ENCODE assay signal across 29 cellular contexts in the genomic region with DNA sequence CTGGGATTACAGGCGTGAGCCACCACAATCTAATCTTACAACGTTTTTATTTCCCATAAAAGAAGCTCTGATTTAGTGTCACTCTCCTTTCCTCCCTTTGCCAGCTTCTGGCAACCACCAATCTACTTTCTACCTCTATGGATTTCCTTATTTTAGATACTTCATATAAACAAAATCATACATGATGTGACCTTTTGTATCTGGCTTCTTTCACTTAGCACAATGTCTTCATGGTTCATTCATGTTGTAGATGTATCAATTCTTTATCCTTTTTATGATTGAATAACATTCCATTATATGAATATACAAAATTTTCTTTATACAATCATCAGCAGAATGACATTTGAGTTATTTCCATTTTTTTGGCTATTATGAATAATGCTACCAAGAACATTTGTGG.
"Had no signal": no experiment of that assay in that cellular context is flagged by ENCODE, and none has a peak within 500 bp of the region (broad histone marks: within the 10 kb centered on the region; RNA-seq: fewer than 3 reads in every experiment).

No MANE protein-coding gene starts in this region.

- DNase-seq: stimulated activated CD4-positive, alpha-beta T cell treated with anti-CD3 and anti-CD28 coated beads, Interleukin-2, amount 100 ng/mL, for 48 hours; stimulated activated CD4-positive, alpha-beta T cell treated with anti-CD3 and anti-CD28 coated beads, Interleukin-4, amount 100 ng/mL, for 1 hour; stimulated activated CD4-positive, alpha-beta T cell treated with anti-CD3 and anti-CD28 coated beads, Interleukin-4, amount 100 ng/mL, for 24 hours; stimulated activated CD4-positive, alpha-beta T cell treated with anti-CD3 and anti-CD28 coated beads, Interleukin-4, amount 100 ng/mL, for 4 hours; stimulated activated CD8-positive, alpha-beta memory T cell treated with anti-CD3 and anti-CD28 coated beads, Interleukin-4, amount 100 ng/mL, for 48 hours; stimulated activated naive B cell treated with anti-CD40 and anti-IgM and Interleukin-4, amounts not matched to agents 10 μg/mL and 1 μg/mL and 100 μg/mL, for 72 hours; stimulated activated naive CD4-positive, alpha-beta T cell; stimulated activated naive CD4-positive, alpha-beta T cell treated with Interleukin-2 at 50 U/mL for 16 hours; stimulated activated naive CD8-positive, alpha-beta T cell treated with anti-CD3 and anti-CD28 coated beads, Interleukin-15, amount 100 ng/mL, for 72 hours; stimulated activated naive CD8-positive, alpha-beta T cell treated with anti-CD3 and anti-CD28 coated beads, Interleukin-15, Interleukin-2, amounts not matched to agents 100 U/mL and 50 U/mL, for 24 hours; stomach; substantia nigra; testis; thyroid gland; tibial artery; transverse colon; trophoblast cell; upper lobe of left lung; upper lobe of right lung; uterus had no signal

- H3K36me3 ChIP-seq: stomach, suprapubic skin, thoracic aorta, thyroid gland, tibial artery, tibial nerve, transverse colon, upper lobe of left lung, upper lobe of right lung, uterus, vagina had no signal

- H3K4me3 ChIP-seq: stomach, suprapubic skin, testis, thoracic aorta, thyroid gland, tibial artery, tibial nerve, transverse colon, upper lobe of left lung, upper lobe of right lung, uterus, vagina had no signal

- H3K9me3 ChIP-seq: stomach, suprapubic skin, testis, thoracic aorta, thyroid gland, tibial artery, tibial nerve, transverse colon, upper lobe of left lung, upper lobe of right lung, uterus, vagina had no signal

- H3K4me3 Mint-ChIP-seq: stimulated activated effector memory CD8-positive, alpha-beta T cell treated with anti-CD3 and anti-CD28 coated beads, Interleukin-12 subunit alpha, Interleukin-12 subunit beta, amount 100 ng/mL, for 72 hours; stimulated activated memory B cell treated with anti-CD40 and anti-IgM and Interleukin-4, amounts not matched to agents 10 μg/mL and 1 μg/mL and 100 μg/mL, for 72 hours; stimulated activated naive B cell treated with anti-CD40 and anti-IgM and Interleukin-4, amounts not matched to agents 10 μg/mL and 1 μg/mL and 100 μg/mL, for 72 hours; stimulated activated naive CD8-positive, alpha-beta T cell treated with anti-CD3 and anti-CD28 coated beads, Interleukin-15, amount 100 ng/mL, for 72 hours; stimulated activated naive CD8-positive, alpha-beta T cell treated with anti-CD3 and anti-CD28 coated beads, Interleukin-15, Interleukin-2, amounts not matched to agents 100 ng/mL and 50 ng/mL, for 24 hours; type B pancreatic cell had no signal

- H3K27ac ChIP-seq: stomach, suprapubic skin, testis, thoracic aorta, thyroid gland, tibial artery, tibial nerve, transverse colon, upper lobe of left lung, upper lobe of right lung, uterus, vagina had no signal

- H3K27me3 ChIP-seq: stomach, suprapubic skin, testis, thyroid gland, tibial artery, tibial nerve, upper lobe of left lung, upper lobe of right lung, uterus, vagina had no signal

- H3K4me1 Mint-ChIP-seq: stimulated activated effector memory CD8-positive, alpha-beta T cell treated with anti-CD3 and anti-CD28 coated beads, Interleukin-12 subunit alpha, Interleukin-12 subunit beta, amount 100 ng/mL, for 72 hours; stimulated activated memory B cell treated with anti-CD40 and anti-IgM and Interleukin-4, amounts not matched to agents 10 μg/mL and 1 μg/mL and 100 μg/mL, for 72 hours; stimulated activated naive B cell treated with anti-CD40 and anti-IgM and Interleukin-4, amounts not matched to agents 10 μg/mL and 1 μg/mL and 100 μg/mL, for 72 hours; stimulated activated naive CD8-positive, alpha-beta T cell treated with anti-CD3 and anti-CD28 coated beads, Interleukin-15, amount 100 ng/mL, for 72 hours had no signal

- H3K27ac Mint-ChIP-seq: stimulated activated effector memory CD8-positive, alpha-beta T cell treated with anti-CD3 and anti-CD28 coated beads, Interleukin-12 subunit alpha, Interleukin-12 subunit beta, amount 100 ng/mL, for 72 hours; stimulated activated memory B cell treated with anti-CD40 and anti-IgM and Interleukin-4, amounts not matched to agents 10 μg/mL and 1 μg/mL and 100 μg/mL, for 72 hours; stimulated activated naive B cell treated with anti-CD40 and anti-IgM and Interleukin-4, amounts not matched to agents 10 μg/mL and 1 μg/mL and 100 μg/mL, for 72 hours; stimulated activated naive CD8-positive, alpha-beta T cell treated with anti-CD3 and anti-CD28 coated beads, Interleukin-15, amount 100 ng/mL, for 72 hours; stimulated activated naive CD8-positive, alpha-beta T cell treated with anti-CD3 and anti-CD28 coated beads, Interleukin-15, Interleukin-2, amounts not matched to agents 100 ng/mL and 50 ng/mL, for 24 hours; type B pancreatic cell had no signal

- FAIRE-seq: urothelium cell line had no signal

- H3K36me3 Mint-ChIP-seq: stimulated activated effector memory CD8-positive, alpha-beta T cell treated with anti-CD3 and anti-CD28 coated beads, Interleukin-12 subunit alpha, Interleukin-12 subunit beta, amount 100 ng/mL, for 72 hours; type B pancreatic cell had no signal

- H3K4me1 ChIP-seq: suprapubic skin, thyroid gland, tibial nerve, transverse colon, upper lobe of right lung, uterus, vagina had no signal

- H3K9me3 Mint-ChIP-seq: type B pancreatic cell had no signal

- ATAC-seq: stimulated activated effector memory CD8-positive, alpha-beta T cell treated with anti-CD3 and anti-CD28 coated beads, Interleukin-12 subunit alpha, Interleukin-12 subunit beta, amount 100 ng/mL, for 72 hours; stimulated activated memory B cell treated with anti-CD40 and anti-IgM and Interleukin-4, amounts not matched to agents 10 μg/mL and 1 μg/mL and 100 μg/mL, for 72 hours; stimulated activated naive B cell treated with anti-CD40 and anti-IgM and Interleukin-4, amounts not matched to agents 10 μg/mL and 1 μg/mL and 100 μg/mL, for 72 hours; stimulated activated naive CD8-positive, alpha-beta T cell treated with anti-CD3 and anti-CD28 coated beads, Interleukin-15, amount 100 ng/mL, for 72 hours; stimulated activated naive CD8-positive, alpha-beta T cell treated with anti-CD3 and anti-CD28 coated beads, Interleukin-15, Interleukin-2, amounts not matched to agents 100 U/mL and 50 U/mL, for 24 hours had no signal
